In the genomic region with DNA sequence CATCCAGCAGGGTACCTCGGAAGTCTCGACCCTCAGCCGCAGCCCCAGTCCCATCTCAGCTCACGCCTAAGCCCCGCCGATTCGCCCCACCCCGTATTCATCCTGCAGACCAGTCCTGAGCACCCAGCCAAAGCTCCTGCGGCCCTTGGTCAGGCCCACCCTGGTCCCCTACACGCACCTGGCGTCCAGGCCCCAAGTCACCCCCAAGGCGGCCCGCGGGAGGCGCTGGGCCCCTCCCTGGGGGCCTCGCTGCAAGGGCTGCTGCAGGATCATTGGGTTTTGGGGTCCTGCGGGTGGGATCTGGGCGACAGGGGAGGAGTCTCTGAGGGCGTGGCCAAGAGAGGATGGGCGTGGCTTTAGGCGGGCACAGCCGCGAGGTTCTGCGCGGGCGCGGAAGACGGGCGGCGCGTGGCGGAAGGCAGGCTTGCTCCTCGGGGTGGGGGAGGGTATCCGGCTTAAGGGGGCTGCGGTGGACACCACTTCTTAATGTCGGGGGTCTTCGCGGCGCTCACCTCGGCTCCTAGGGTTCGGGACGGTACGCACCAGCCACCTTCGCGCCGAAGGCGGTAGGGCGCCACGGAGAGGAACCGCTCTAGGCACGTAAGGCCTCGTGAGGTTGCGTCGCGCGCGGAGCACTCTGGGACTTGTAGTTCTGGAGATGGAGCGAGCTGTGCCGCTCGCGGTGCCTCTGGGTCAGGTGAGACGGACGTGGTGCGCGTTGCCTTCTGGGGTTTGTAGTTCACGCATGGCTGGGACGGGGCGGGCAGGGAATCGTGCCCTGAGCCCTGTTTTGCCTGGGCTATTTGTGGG, we compare ENCODE assay signal across 8 cellular contexts. TPM values are rescaled to one million over a fixed set of nuclear protein-coding genes. Genes with fewer than 3 reads are reported as not detected.
DNase-seq lines count a peak whose midpoint lies in the region; ATAC-seq lines count a peak whose summit lies in the region.

A gene with protein sequence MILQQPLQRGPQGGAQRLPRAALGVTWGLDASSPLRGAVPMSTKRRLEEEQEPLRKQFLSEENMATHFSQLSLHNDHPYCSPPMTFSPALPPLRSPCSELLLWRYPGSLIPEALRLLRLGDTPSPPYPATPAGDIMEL (minus strand): TSS at position 274 of the 810 bp plus-strand sequence. CDS start 1 bp downstream, at position 273.
Gene THOC6, plus strand, starts transcription at position 367 of the 810 bp plus-strand sequence. Its CDS starts 292 bp downstream, at position 659.

- peak within 1 kb of the TSS; percentile 91 to 99 (median 94) for H3K9ac ChIP-seq in BLaER1 treated with 17β-estradiol and CSF1 and Interleukin-3, amounts not matched to agents 10 nM and 100 nM

- peaks cover 20 to 28% (median 23%) of the 10 kb centered on the region in 11 experiments for H3K36me3 ChIP-seq in BLaER1 treated with 17β-estradiol and CSF1 and Interleukin-3, amounts not matched to agents 10 nM and 100 nM

- peak within 1 kb of the TSS; percentile 91 to 99 (median 97) for H3K27ac ChIP-seq in BLaER1 treated with 17β-estradiol and CSF1 and Interleukin-3, amounts not matched to agents 10 nM and 100 nM
- H3K27ac ChIP-seq in cingulate gyrus (ENCODE audit: low read depth, low read length): peak within 1 kb of the TSS; percentile 94

- peaks cover 7 to 35% (median 22%) of the 10 kb centered on the region in 11 experiments for H3K27me3 ChIP-seq in BLaER1 treated with 17β-estradiol and CSF1 and Interleukin-3, amounts not matched to agents 10 nM and 100 nM

- peak within 1 kb of the TSS; percentile 95 to 100 (median 99) for H3K4me2 ChIP-seq in BLaER1 treated with 17β-estradiol and CSF1 and Interleukin-3, amounts not matched to agents 10 nM and 100 nM

- peak; percentile 82 for ATAC-seq in GM19328 (IDR thresholded peaks at IDR 0.05; ENCODE audit: unreplicated experiment)
- ATAC-seq in HG03469 (IDR thresholded peaks at IDR 0.05; ENCODE audit: unreplicated experiment): peak; percentile 68
- peak; percentile 66 for ATAC-seq in left colon

- peaks cover 54 to 82% (median 74%) of the 10 kb centered on the region in 10 experiments for H3K4me1 ChIP-seq in BLaER1 treated with 17β-estradiol and CSF1 and Interleukin-3, amounts not matched to agents 10 nM and 100 nM

- H3K9me3 ChIP-seq in BLaER1 treated with 17β-estradiol and CSF1 and Interleukin-3, amounts not matched to agents 10 nM and 100 nM (replicated peaks in 1 of 11): no peaks in the 10 kb centered on the region

- peak within 1 kb of the TSS; percentile 66 to 82 (median 74) for H3K4me3 ChIP-seq in BLaER1 treated with 17β-estradiol and CSF1 and Interleukin-3, amounts not matched to agents 10 nM and 100 nM

- peak; percentile 88 for DNase-seq in NCI-H526 treated with DMSO at 0.1 percent for 48 hours (lab: John Stamatoyannopoulos, UW)
- peak; percentile 98 for DNase-seq in activated CD4-positive, alpha-beta T cell treated with anti-CD3 and anti-CD28 coated beads for 48 hours
- DNase-seq in left colon: peak; percentile 98 to 99
- DNase-seq in stimulated activated CD4-positive, alpha-beta T cell treated with anti-CD3 and anti-CD28 coated beads, Interleukin-1b, Interleukin-23, amount 100 ng/mL, for 4 hours (ENCODE audit: low read depth in 2 of 2): peak; percentile 88 to 92

- intact Hi-C loops in left colon (cut with DNase I, micrococcal nuclease): no loop called here

- peaks cover 0 to 79% (median 75%) of the 10 kb centered on the region in 11 experiments; a peak in 21 of 22 replicates for H4K20me1 ChIP-seq in BLaER1 treated with 17β-estradiol and CSF1 and Interleukin-3, amounts not matched to agents 10 nM and 100 nM

RNA-seq across cellular contexts. Expression of the first gene that starts in this region (rescaled TPM):
- 10 to 100 TPM; 26.6 to 31.4 TPM for total RNA-seq in left colon

RNA-seq across cellular contexts. Expression of gene THOC6, which starts in this region (rescaled TPM):
- 10 to 100 TPM; 18.8 to 19.3 TPM for total RNA-seq in left colon

Comparison
In these comparisons a context has a peak if more than half of its experiments do, and no peak if none do; other contexts are left out.
1. Peak in every context shown above with its lines: DNase-seq, ATAC-seq, H3K4me3 ChIP-seq and H3K27ac ChIP-seq.